18 cellular contexts compared by ENCODE assay signal in the genomic region with DNA sequence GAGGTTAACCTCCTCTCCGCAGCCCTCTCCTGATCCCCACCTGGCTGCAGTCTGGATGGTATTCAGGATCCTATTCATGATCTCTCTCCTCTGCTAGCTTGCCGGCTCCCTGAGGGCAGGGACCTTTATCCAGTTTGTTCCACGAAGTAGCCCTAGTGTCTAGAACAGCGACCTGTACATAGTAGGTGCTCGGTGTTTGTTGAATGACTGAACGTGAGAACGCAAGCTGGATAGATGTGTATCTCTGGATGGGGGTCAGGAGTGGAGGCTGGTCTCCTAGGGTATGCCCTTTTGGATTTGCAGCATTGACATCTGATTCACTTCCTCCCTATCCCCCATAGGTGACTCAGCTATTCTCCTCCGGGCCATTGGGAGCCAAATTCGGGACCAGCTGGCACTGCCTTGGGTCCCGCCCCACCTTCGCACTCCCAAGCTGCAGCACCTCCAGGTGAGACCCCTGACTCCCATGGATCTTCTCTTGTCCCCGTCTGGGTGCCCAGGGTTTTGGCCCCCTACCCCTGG. TPM values are rescaled to one million over a fixed set of nuclear protein-coding genes. Genes with fewer than 3 reads are reported as not detected.
DNase-seq lines count a peak whose midpoint lies in the region; ATAC-seq, FAIRE-seq and TF ChIP-seq lines count a peak whose summit lies in the region.
"Had no signal": no experiment of that assay in that cellular context is flagged by ENCODE, and none has a peak within 500 bp of the region (broad histone marks: within the 10 kb centered on the region; RNA-seq: fewer than 3 reads in every experiment).

No MANE protein-coding gene starts in this region.

- FAIRE-seq in K562 (lab: Jason Lieb, UNC) = no peak
- no peak for FAIRE-seq in kidney (lab: Jason Lieb, UNC)
- FAIRE-seq: D721Med had no signal

- no peaks in the 10 kb centered on the region for H3K27me3 ChIP-seq in K562 (ENCODE audit: control insufficient read depth in 2 of 2, insufficient read depth in 2 of 2, low read length in 2 of 2)
- no peaks in the 10 kb centered on the region for H3K27me3 ChIP-seq in left ventricle myocardium inferior (ENCODE audit: low read depth)
- H3K27me3 ChIP-seq: Peyer's patch had no signal

- H3K9me3 ChIP-seq in K562 (replicated peaks; ENCODE audit: control insufficient read depth, insufficient read depth, low read depth, low read length) = no peaks in the 10 kb centered on the region
- no peaks in the 10 kb centered on the region for H3K9me3 ChIP-seq in kidney (ENCODE audit: control insufficient read depth in 1 of 2, low read length in 2 of 2)
- no peaks in the 10 kb centered on the region for H3K9me3 ChIP-seq in left ventricle myocardium inferior (replicated peaks)
- H3K9me3 ChIP-seq: Peyer's patch had no signal

- no peaks in the 10 kb centered on the region; the same call in 1 of the 3 replicates for H3K79me2 ChIP-seq in K562 (ENCODE audit: control insufficient read depth, insufficient read depth, low read length)

- in situ Hi-C loops in K562 (cut with MboI) = no loop called here

- POLR2A ChIA-PET in K562 (lab: Yijun Ruan, JAX) = interaction anchor here (0.6 to 1.3 kb wide), 3 partner anchors 14 to 715 kb away, joined by 3 to 4 read pairs (median 4); no protein-coding TSS in a partner anchor

- TF ChIP-seq EP300 in K562 (IDR thresholded peaks at IDR 0.05; ENCODE audit: low read length) = no peak

- no TSS peak for BruUV-seq in K562 (replicated peaks; lab: Mats Ljungman, UMichigan)

- CTCF ChIA-PET in K562 (lab: Yijun Ruan, JAX; ENCODE audit: low intra/inter-chr PET ratio) = no interaction called here

- H3K4me2 ChIP-seq in K562 (ENCODE audit: insufficient read depth, low read length) = peak overlapping the region; percentile 33; the same call in 1 of the 2 replicates

- DNase-seq in ELR (ENCODE audit: low read depth) (peak; percentile 43), HT1080 (ENCODE audit: low read depth) (peak; percentile 13), K562 (ENCODE audit: extremely low read depth in 1 of 4, low spot score in 3 of 4) (peak in 1 of 4 experiments; percentile 28), kidney (peak; percentile 25), left ventricle myocardium inferior (no peak), NCI-H510A treated with DMSO at 0.1 percent for 48 hours (lab: John Stamatoyannopoulos, UW) (no peak), hepatic stellate cell (ENCODE audit: low spot score) (no peak), RPMI8226 (no peak)
- DNase-seq: CD8-positive, alpha-beta T cell; DND-41; NCI-H1092 treated with DMSO at 0.1 percent for 48 hours; NCI-H187 treated with DMSO at 0.1 percent for 48 hours; NCI-H2171; NCI-H82; Peyer's patch had no signal

- H3K9me1 ChIP-seq in K562 (ENCODE audit: control insufficient read depth, insufficient read depth, low read length) = no peaks in the 10 kb centered on the region

- no peak overlapping the region for H2AFZ ChIP-seq in K562 (ENCODE audit: low read depth, low read length)

- WGBS in K562 (ENCODE audit: insufficient coverage, low coverage, missing lambda C conversion rate) = 73% methylated on average over 6 of the region's 12 CpGs

- TF ChIP-seq RAD21 in K562 (CRISPR knock-in tag; conservative IDR thresholded peaks at IDR 0.05 in 1 of 2, IDR thresholded peaks at IDR 0.05 in 1 of 2) = no peak

- ATAC-seq in K562 = no peak
- ATAC-seq: CD8-positive, alpha-beta T cell had no signal

- intact Hi-C loops in K562 (cut with micrococcal nuclease) = no loop called here
- intact Hi-C loops in kidney (cut with DNase I) = no loop called here
- intact Hi-C loops in left ventricle myocardium inferior (cut with micrococcal nuclease) = no loop called here

- H3K9ac ChIP-seq in K562 (ENCODE audit: insufficient read depth in 1 of 2, low read depth in 2 of 2, low read length in 2 of 2) (peak overlapping the region in 1 of 2 experiments; percentile 78; a peak in 1 of 4 replicates), kidney (ENCODE audit: low read length in 2 of 2) (no peak overlapping the region)

- H4K20me1 ChIP-seq in K562 (replicated peaks; ENCODE audit: control insufficient read depth, insufficient read depth, low read length) = no peaks in the 10 kb centered on the region

- TF ChIP-seq CTCF in K562 (IDR thresholded peaks at IDR 0.05 in 2 of 3, conservative IDR thresholded peaks at IDR 0.05 in 1 of 3; ENCODE audit: insufficient read depth in 2 of 3, low read depth in 1 of 3, low read length in 3 of 3) (no peak), kidney (IDR thresholded peaks at IDR 0.05; ENCODE audit: borderline replicate concordance, extremely low read depth, insufficient read depth) (no peak), left ventricle myocardium inferior (IDR thresholded peaks at IDR 0.05; ENCODE audit: borderline replicate concordance) (no peak)

- TF ChIP-seq POLR2A in K562 (conservative IDR thresholded peaks at IDR 0.05) = no peak

- H3K36me3 ChIP-seq in K562 (ENCODE audit: control insufficient read depth, insufficient read depth, low read length) = peaks cover 42% of the 10 kb centered on the region; the same call in 2 of the 3 replicates
- peaks cover 0 to 4% of the 10 kb centered on the region in 2 donors for H3K36me3 ChIP-seq in kidney (ENCODE audit: control insufficient read depth in 1 of 2, insufficient read depth in 2 of 2, low read length in 2 of 2)
- H3K36me3 ChIP-seq in left ventricle myocardium inferior = peaks cover 38% of the 10 kb centered on the region

- peaks cover 32 to 47% of the 10 kb centered on the region in 2 experiments; a peak in 4 of 5 replicates for H3K4me1 ChIP-seq in K562 (replicated peaks in 1 of 2; ENCODE audit: control insufficient read depth in 2 of 2, insufficient read depth in 2 of 2, low read length in 2 of 2)
- no peaks in the 10 kb centered on the region for H3K4me1 ChIP-seq in kidney (ENCODE audit: control insufficient read depth in 1 of 2, insufficient read depth in 1 of 2, low read depth in 1 of 2, low read length in 2 of 2)
- H3K4me1 ChIP-seq in left ventricle myocardium inferior = no peaks in the 10 kb centered on the region
- H3K4me1 ChIP-seq: Peyer's patch had no signal

- H3K27ac ChIP-seq in K562 (ENCODE audit: extremely low read depth, low read depth, low read length) (peak overlapping the region; percentile 52; the same call in 1 of the 3 replicates), kidney (ENCODE audit: low read depth in 2 of 2, low read length in 2 of 2) (no peak overlapping the region), left ventricle myocardium inferior (replicated peaks) (no peak overlapping the region)
- H3K27ac ChIP-seq: Peyer's patch had no signal

- no peak overlapping the region for H3K4me3 ChIP-seq in K562
- no peak overlapping the region for H3K4me3 ChIP-seq in kidney (ENCODE audit: low read length in 2 of 2)
- no peak overlapping the region for H3K4me3 ChIP-seq in left ventricle myocardium inferior
- H3K4me3 ChIP-seq: Peyer's patch had no signal

RNA-seq across cellular contexts. Expression of a gene that starts 7.3 kb away (rescaled TPM):
- 9.8 and 13.1 TPM in 2 replicates for total RNA-seq in HT1080 (2014; rRNA removed; shearing (Covaris generic))
- 10.7 and 12.0 TPM in 2 replicates for polyA plus RNA-seq in HT1080 (2015; cell fraction: cytosol; rRNA removed)
- 20.5 and 22.7 TPM in 2 replicates for polyA plus RNA-seq in HT1080 (2015; cell fraction: nucleus; rRNA removed)
- total RNA-seq in K562 (2011; cell fraction: chromatin; rRNA removed; ENCODE audit: low replicate concordance) = 18.9 and 51.1 TPM in 2 replicates
- 27.2 and 29.1 TPM in 2 replicates for total RNA-seq in K562 (2011; cell fraction: nucleolus; rRNA removed)
- total RNA-seq in K562 (2011; cell fraction: nucleoplasm; rRNA removed) = 22.7 and 25.3 TPM in 2 replicates
- total RNA-seq in K562 (2014; rRNA removed) (13.5 and 14.0 TPM in 2 replicates), K562 (2014; rRNA removed; fragmentation: Illumina TruSeq; extraction: Trizol) (2.5 and 3.6 TPM in 2 replicates), K562 (2015; rRNA removed; fragmentation: Illumina TruSeq; extraction: Trizol) (6.6 and 7.1 TPM in 2 replicates), K562 (2021) (20.9 and 22.7 TPM in 2 replicates), kidney (18.5 TPM), left ventricle myocardium inferior (10.6 TPM)
- polyA plus RNA-seq in K562 (2011; rRNA removed) (11.7 and 26.4 TPM in 2 replicates), K562 (2014; fragmentation: Illumina TruSeq; extraction: Trizol) (5.1 and 12.0 TPM in 2 replicates), K562 (2014; fragmentation: Nextera tagmentation; extraction: Ambion mirVana) (under 1 TPM; 0.32 to 0.74 TPM), K562 (2014; rRNA removed) (11.1 and 13.6 TPM in 2 replicates), kidney (ENCODE audit: insufficient read depth, low read depth, low replicate concordance) (13.4 TPM)
- polyA plus RNA-seq in K562 (2011; cell fraction: cytosol; rRNA removed) = 19.0 and 32.2 TPM in 2 replicates
- polyA plus RNA-seq in K562 (2011; cell fraction: nucleus; rRNA removed) = 72.0 and 73.7 TPM in 2 replicates
- polyA plus RNA-seq in K562 (2012) = 14.8 and 30.0 TPM in 2 replicates
- polyA minus RNA-seq in K562 (2011; rRNA and poly(A)+ RNA removed) = 12.0 and 15.2 TPM in 2 replicates
- polyA minus RNA-seq in K562 (2011; cell fraction: cytosol; rRNA and poly(A)+ RNA removed) = 21.5 and 24.4 TPM in 2 replicates
- 9.8 and 17.3 TPM in 2 replicates for polyA minus RNA-seq in K562 (2011; cell fraction: nucleus; rRNA and poly(A)+ RNA removed)

RNA-seq across cellular contexts. Expression of a gene that starts 9.5 kb away (rescaled TPM):
- not detected in 2 replicates for total RNA-seq in HT1080 (2014; rRNA removed; shearing (Covaris generic))
- not detected in 2 replicates for polyA plus RNA-seq in HT1080 (2015; cell fraction: cytosol; rRNA removed)
- polyA plus RNA-seq in HT1080 (2015; cell fraction: nucleus; rRNA removed) = 0.19 TPM in 1 of 2 replicates, not detected in the other
- 2.0 TPM in 2 replicates for total RNA-seq in K562 (2011; cell fraction: chromatin; rRNA removed; ENCODE audit: low replicate concordance)
- 0.79 and 0.83 TPM in 2 replicates for total RNA-seq in K562 (2011; cell fraction: nucleolus; rRNA removed)
- 0.84 and 1.7 TPM in 2 replicates for total RNA-seq in K562 (2011; cell fraction: nucleoplasm; rRNA removed)
- under 0.01 TPM in 1 of 2 replicates, not detected in the other for total RNA-seq in K562 (2014; rRNA removed)
- total RNA-seq in K562 (2014; rRNA removed; fragmentation: Illumina TruSeq; extraction: Trizol) = not detected in 2 replicates
- total RNA-seq in K562 (2015; rRNA removed; fragmentation: Illumina TruSeq; extraction: Trizol) = not detected in 2 replicates
- 0.04 TPM in 2 replicates for total RNA-seq in K562 (2021)
- polyA plus RNA-seq in K562 (2011; rRNA removed) = 0.13 and 0.37 TPM in 2 replicates
- 0.10 and 0.22 TPM in 2 replicates for polyA plus RNA-seq in K562 (2011; cell fraction: cytosol; rRNA removed)
- 1.5 and 1.9 TPM in 2 replicates for polyA plus RNA-seq in K562 (2011; cell fraction: nucleus; rRNA removed)
- polyA plus RNA-seq in K562 (2012) = 0.10 and 0.36 TPM in 2 replicates
- 0.01 and 0.03 TPM in 2 replicates for polyA plus RNA-seq in K562 (2014; fragmentation: Illumina TruSeq; extraction: Trizol)
- under 1 TPM in 1 of 2 experiments, not detected in 1; 0.01 TPM for polyA plus RNA-seq in K562 (2014; fragmentation: Nextera tagmentation; extraction: Ambion mirVana)
- polyA plus RNA-seq in K562 (2014; rRNA removed) = 0.15 and 0.41 TPM in 2 replicates
- 0.04 and 0.06 TPM in 2 replicates for polyA minus RNA-seq in K562 (2011; rRNA and poly(A)+ RNA removed)
- polyA minus RNA-seq in K562 (2011; cell fraction: cytosol; rRNA and poly(A)+ RNA removed) = not detected in 2 replicates
- 0.27 and 0.56 TPM in 2 replicates for polyA minus RNA-seq in K562 (2011; cell fraction: nucleus; rRNA and poly(A)+ RNA removed)
- total RNA-seq in kidney = 0.25 TPM
- 0.15 TPM for polyA plus RNA-seq in kidney (ENCODE audit: insufficient read depth, low read depth, low replicate concordance)
- 0.08 TPM for total RNA-seq in left ventricle myocardium inferior
- total RNA-seq: HT-29 had no signal
- polyA plus RNA-seq: AG04450 had no signal

RNA-seq across cellular contexts. Expression of a gene that starts 21.9 kb away (rescaled TPM):
- total RNA-seq in HT1080 (2014; rRNA removed; shearing (Covaris generic)) = not detected in 2 replicates
- 0.03 TPM in 1 of 2 replicates, not detected in the other for polyA plus RNA-seq in HT1080 (2015; cell fraction: cytosol; rRNA removed)
- 0.18 TPM in 1 of 2 replicates, not detected in the other for polyA plus RNA-seq in HT1080 (2015; cell fraction: nucleus; rRNA removed)
- 0.19 TPM in 1 of 2 replicates, not detected in the other for total RNA-seq in K562 (2011; cell fraction: chromatin; rRNA removed; ENCODE audit: low replicate concordance)
- total RNA-seq in K562 (2011; cell fraction: nucleolus; rRNA removed) = 0.26 and 0.33 TPM in 2 replicates
- total RNA-seq in K562 (2011; cell fraction: nucleoplasm; rRNA removed) = 0.31 TPM in 1 of 2 replicates, not detected in the other
- total RNA-seq in K562 (2014; rRNA removed) = not detected in 2 replicates
- total RNA-seq in K562 (2014; rRNA removed; fragmentation: Illumina TruSeq; extraction: Trizol) = 0.07 TPM in 1 of 2 replicates, not detected in the other
- 0.08 TPM in 1 of 2 replicates, not detected in the other for total RNA-seq in K562 (2015; rRNA removed; fragmentation: Illumina TruSeq; extraction: Trizol)
- 0.16 and 0.24 TPM in 2 replicates for total RNA-seq in K562 (2021)
- polyA plus RNA-seq in K562 (2011; rRNA removed) = 0.07 and 0.12 TPM in 2 replicates
- 0.18 and 0.22 TPM in 2 replicates for polyA plus RNA-seq in K562 (2011; cell fraction: cytosol; rRNA removed)
- polyA plus RNA-seq in K562 (2011; cell fraction: nucleus; rRNA removed) = 0.20 and 0.24 TPM in 2 replicates
- 0.30 and 0.40 TPM in 2 replicates for polyA plus RNA-seq in K562 (2012)
- 0.13 and 0.29 TPM in 2 replicates for polyA plus RNA-seq in K562 (2014; fragmentation: Illumina TruSeq; extraction: Trizol)
- under 1 TPM in 1 of 2 experiments, not detected in 1; 0.04 TPM for polyA plus RNA-seq in K562 (2014; fragmentation: Nextera tagmentation; extraction: Ambion mirVana)
- not detected in 2 replicates for polyA plus RNA-seq in K562 (2014; rRNA removed)
- 0.14 TPM in 1 of 2 replicates, not detected in the other for polyA minus RNA-seq in K562 (2011; rRNA and poly(A)+ RNA removed)
- polyA minus RNA-seq in K562 (2011; cell fraction: cytosol; rRNA and poly(A)+ RNA removed) = not detected in 2 replicates
- polyA minus RNA-seq in K562 (2011; cell fraction: nucleus; rRNA and poly(A)+ RNA removed) = not detected in 2 replicates
- total RNA-seq in kidney = 2.0 TPM
- polyA plus RNA-seq in kidney (ENCODE audit: insufficient read depth, low read depth, low replicate concordance) = 0.45 TPM
- total RNA-seq in left ventricle myocardium inferior = not detected
- total RNA-seq: HT-29 had no signal

RNA-seq across cellular contexts. Expression of a gene that starts 27.0 kb away (rescaled TPM):
- 0.30 and 0.53 TPM in 2 replicates for total RNA-seq in HT1080 (2014; rRNA removed; shearing (Covaris generic))
- polyA plus RNA-seq in HT1080 (2015; cell fraction: cytosol; rRNA removed) = 0.29 and 0.57 TPM in 2 replicates
- 0.50 and 1.2 TPM in 2 replicates for polyA plus RNA-seq in HT1080 (2015; cell fraction: nucleus; rRNA removed)
- 1.2 and 2.2 TPM in 2 replicates for total RNA-seq in K562 (2011; cell fraction: chromatin; rRNA removed; ENCODE audit: low replicate concordance)
- total RNA-seq in K562 (2011; cell fraction: nucleolus; rRNA removed) = 2.7 and 5.1 TPM in 2 replicates
- total RNA-seq in K562 (2011; cell fraction: nucleoplasm; rRNA removed) = 0.88 and 1.1 TPM in 2 replicates
- total RNA-seq in K562 (2014; rRNA removed) (0.54 and 0.69 TPM in 2 replicates), K562 (2014; rRNA removed; fragmentation: Illumina TruSeq; extraction: Trizol) (0.06 and 0.18 TPM in 2 replicates), K562 (2015; rRNA removed; fragmentation: Illumina TruSeq; extraction: Trizol) (0.57 and 0.91 TPM in 2 replicates), K562 (2021) (0.81 and 0.86 TPM in 2 replicates), kidney (4.5 TPM), left ventricle myocardium inferior (25.3 TPM)
- polyA plus RNA-seq in K562 (2011; rRNA removed) (0.32 and 0.61 TPM in 2 replicates), K562 (2014; fragmentation: Illumina TruSeq; extraction: Trizol) (0.16 and 0.32 TPM in 2 replicates), K562 (2014; fragmentation: Nextera tagmentation; extraction: Ambion mirVana) (under 1 TPM in 1 of 2 experiments, not detected in 1; 0.03 TPM), K562 (2014; rRNA removed) (0.56 and 1.1 TPM in 2 replicates), kidney (ENCODE audit: insufficient read depth, low read depth, low replicate concordance) (5.1 TPM)
- polyA plus RNA-seq in K562 (2011; cell fraction: cytosol; rRNA removed) = 0.38 and 0.52 TPM in 2 replicates
- 1.6 and 2.2 TPM in 2 replicates for polyA plus RNA-seq in K562 (2011; cell fraction: nucleus; rRNA removed)
- 0.39 and 1.00 TPM in 2 replicates for polyA plus RNA-seq in K562 (2012)
- 0.18 and 0.36 TPM in 2 replicates for polyA minus RNA-seq in K562 (2011; rRNA and poly(A)+ RNA removed)
- polyA minus RNA-seq in K562 (2011; cell fraction: cytosol; rRNA and poly(A)+ RNA removed) = not detected in 2 replicates
- polyA minus RNA-seq in K562 (2011; cell fraction: nucleus; rRNA and poly(A)+ RNA removed) = 3.0 and 3.4 TPM in 2 replicates

RNA-seq across cellular contexts. Expression of a gene that starts 42.6 kb away (rescaled TPM):
- 0.23 and 0.70 TPM in 2 replicates for total RNA-seq in HT1080 (2014; rRNA removed; shearing (Covaris generic))
- polyA plus RNA-seq in HT1080 (2015; cell fraction: cytosol; rRNA removed) = 0.23 and 0.26 TPM in 2 replicates
- polyA plus RNA-seq in HT1080 (2015; cell fraction: nucleus; rRNA removed) = 0.13 and 0.71 TPM in 2 replicates
- total RNA-seq in K562 (2011; cell fraction: chromatin; rRNA removed; ENCODE audit: low replicate concordance) = 4.8 and 8.4 TPM in 2 replicates
- 6.8 and 7.3 TPM in 2 replicates for total RNA-seq in K562 (2011; cell fraction: nucleolus; rRNA removed)
- 6.0 and 10.6 TPM in 2 replicates for total RNA-seq in K562 (2011; cell fraction: nucleoplasm; rRNA removed)
- total RNA-seq in K562 (2014; rRNA removed) (3.4 and 3.9 TPM in 2 replicates), K562 (2014; rRNA removed; fragmentation: Illumina TruSeq; extraction: Trizol) (2.2 and 2.6 TPM in 2 replicates), K562 (2015; rRNA removed; fragmentation: Illumina TruSeq; extraction: Trizol) (1.5 and 1.6 TPM in 2 replicates), K562 (2021) (2.1 and 3.0 TPM in 2 replicates), kidney (4.0 TPM), left ventricle myocardium inferior (1.6 TPM)
- polyA plus RNA-seq in K562 (2011; rRNA removed) (3.9 and 5.1 TPM in 2 replicates), K562 (2014; fragmentation: Illumina TruSeq; extraction: Trizol) (2.4 and 2.9 TPM in 2 replicates), K562 (2014; fragmentation: Nextera tagmentation; extraction: Ambion mirVana) (under 1 TPM; 0.48 to 0.52 TPM), K562 (2014; rRNA removed) (3.6 and 4.3 TPM in 2 replicates), kidney (ENCODE audit: insufficient read depth, low read depth, low replicate concordance) (7.2 TPM)
- polyA plus RNA-seq in K562 (2011; cell fraction: cytosol; rRNA removed) = 5.7 and 10.1 TPM in 2 replicates
- polyA plus RNA-seq in K562 (2011; cell fraction: nucleus; rRNA removed) = 3.8 and 7.1 TPM in 2 replicates
- polyA plus RNA-seq in K562 (2012) = 1.8 and 4.5 TPM in 2 replicates
- polyA minus RNA-seq in K562 (2011; rRNA and poly(A)+ RNA removed) = 1.6 and 3.3 TPM in 2 replicates
- 1.3 and 4.0 TPM in 2 replicates for polyA minus RNA-seq in K562 (2011; cell fraction: cytosol; rRNA and poly(A)+ RNA removed)
- polyA minus RNA-seq in K562 (2011; cell fraction: nucleus; rRNA and poly(A)+ RNA removed) = 3.8 and 4.0 TPM in 2 replicates

Comparison
In these comparisons a context has a peak if more than half of its experiments do, and no peak if none do; other contexts are left out.
1. DNase-seq: peak in ELR (single experiment), HT1080 (single experiment) and kidney (single experiment); none in left ventricle myocardium inferior (single experiment), NCI-H510A treated with DMSO at 0.1 percent for 48 hours (single experiment), hepatic stellate cell (single experiment) and RPMI8226 (single experiment).